ENCODE assay signal across 8 cellular contexts in genomic region chr18:32091724-32092421, GRCh38. TPM values are rescaled to one million over a fixed set of nuclear protein-coding genes. Genes with fewer than 3 reads are reported as not detected.
A peak's percentile ranks its signal among the peaks of the same experiment; 100 is the strongest.
DNase-seq lines count a peak whose midpoint lies in the region; ATAC-seq and TF ChIP-seq lines count a peak whose summit lies in the region.

RNF138 (plus strand) TSS chr18:32091874; CDS start chr18:32092777, 903 bp downstream.

- H3K27ac ChIP-seq in left ventricle myocardium inferior (replicated peaks) (peak within 1 kb of the TSS; percentile 100), psoas muscle (peak within 1 kb of the TSS; percentile 100), urinary bladder (ENCODE audit: low read depth) (peak within 1 kb of the TSS; percentile 99)

- H3K4me3 ChIP-seq in left ventricle myocardium inferior: peak within 1 kb of the TSS; percentile 91
- H3K4me3 ChIP-seq in psoas muscle: peak within 1 kb of the TSS; percentile 97
- peak within 1 kb of the TSS; percentile 85 for H3K4me3 ChIP-seq in urinary bladder (ENCODE audit: low read depth, low read length)

- intact Hi-C loops in T-helper 1 cell treated with Interleukin-12 subunit alpha and Interleukin-12 subunit beta and Interleukin-4 antibody, amounts not matched to agents 30 ng/mL and 1 ng/mL, for 36 hours (cut with micrococcal nuclease): loop anchor here (1.0 to 5.0 kb wide), 8 partner anchors 43 to 440 kb away; partner anchors contain the start of genes GAREM1, RNF125 and TRAPPC8
- intact Hi-C loops in left ventricle myocardium inferior (cut with micrococcal nuclease) (no loop called here), psoas muscle (cut with DNase I) (loop anchor here (5.0 to 10.0 kb wide), 3 partner anchors 147 to 383 kb away; partner anchors contain the start of genes TRAPPC8 (in 2 of the 2) and GAREM1 (in 1 of the 2))

- peak; percentile 83 for DNase-seq in GM13977 (ENCODE audit: low spot score)
- peak; percentile 93 for DNase-seq in NCI-H146 treated with DMSO at 0.1 percent for 48 hours (lab: John Stamatoyannopoulos, UW; ENCODE audit: unreplicated experiment)
- DNase-seq in amniotic epithelial cell (ENCODE audit: low read depth): peak; percentile 81
- DNase-seq in left ventricle myocardium inferior: peak; percentile 88
- peak; percentile 87 to 94 for DNase-seq in psoas muscle

- H3K27me3 ChIP-seq in left ventricle myocardium inferior (ENCODE audit: low read depth): no peaks in the 10 kb centered on the region
- no peaks in the 10 kb centered on the region for H3K27me3 ChIP-seq in psoas muscle (ENCODE audit: insufficient read depth in 3 of 3, low read length in 2 of 3)

- whole genome bisulfite sequencing in psoas muscle, 3 donors: 0 to 1% (median 1%) methylated on average over 55 to 75 of the region's 75 CpGs
- WGBS in urinary bladder: under 1% methylated on average over 75 of the region's 75 CpGs

- H3K9me3 ChIP-seq in left ventricle myocardium inferior (replicated peaks) (no peaks in the 10 kb centered on the region), psoas muscle (no peaks in the 10 kb centered on the region)

- H3K4me1 ChIP-seq in left ventricle myocardium inferior (peaks cover 52% of the 10 kb centered on the region), psoas muscle (peaks cover 36% of the 10 kb centered on the region), urinary bladder (ENCODE audit: insufficient read depth) (no peaks in the 10 kb centered on the region)

- TF ChIP-seq CTCF in GM13977 (IDR thresholded peaks at IDR 0.05; ENCODE audit: extremely low read depth, insufficient read depth, missing control alignments): no peak
- TF ChIP-seq CTCF in left ventricle myocardium inferior (IDR thresholded peaks at IDR 0.05; ENCODE audit: borderline replicate concordance): no peak
- no peak for TF ChIP-seq CTCF in psoas muscle (IDR thresholded peaks at IDR 0.05)

- ATAC-seq in HG02870 (IDR thresholded peaks at IDR 0.05; ENCODE audit: unreplicated experiment) (peak; percentile 50), psoas muscle (peak; percentile 78 to 84 (median 81))

- in situ Hi-C loops in GM13977 (cut with MboI; ENCODE audit: low pct_unique_long_range_greater_than_20kb, low sequenced_read_pairs, unreplicated experiment): no loop called here

- H3K36me3 ChIP-seq in left ventricle myocardium inferior (no peaks in the 10 kb centered on the region), psoas muscle (ENCODE audit: insufficient read depth in 1 of 2, low read depth in 1 of 2) (no peaks in the 10 kb centered on the region), urinary bladder (ENCODE audit: insufficient read depth) (no peaks in the 10 kb centered on the region)

RNA-seq across cellular contexts. Expression of gene RNF138, which starts in this region (rescaled TPM):
- 65.4 and 67.8 TPM in 2 replicates for total RNA-seq in T-helper 1 cell treated with Interleukin-12 subunit alpha and Interleukin-12 subunit beta and Interleukin-4 antibody, amounts not matched to agents 30 ng/mL and 1 ng/mL, for 36 hours
- total RNA-seq in left ventricle myocardium inferior: 7.1 TPM
- 10 to 100 TPM in 1 of 4 donors, 1 to 10 TPM in 3; 6.4 to 10.1 (median 8.2) TPM for total RNA-seq in psoas muscle
- polyA plus RNA-seq in psoas muscle: 1 to 10 TPM; 3.6 to 7.5 (median 4.4) TPM
- 35.4 TPM for total RNA-seq in urinary bladder
- 23.5 TPM for polyA plus RNA-seq in urinary bladder

Comparison
In these comparisons a context has a peak if more than half of its experiments do, and no peak if none do; other contexts are left out.
1. Peak in every context shown above with its lines: DNase-seq, ATAC-seq, H3K4me3 ChIP-seq and H3K27ac ChIP-seq.